Comparison of ENCODE assay signal across 25 cellular contexts in the genomic region with DNA sequence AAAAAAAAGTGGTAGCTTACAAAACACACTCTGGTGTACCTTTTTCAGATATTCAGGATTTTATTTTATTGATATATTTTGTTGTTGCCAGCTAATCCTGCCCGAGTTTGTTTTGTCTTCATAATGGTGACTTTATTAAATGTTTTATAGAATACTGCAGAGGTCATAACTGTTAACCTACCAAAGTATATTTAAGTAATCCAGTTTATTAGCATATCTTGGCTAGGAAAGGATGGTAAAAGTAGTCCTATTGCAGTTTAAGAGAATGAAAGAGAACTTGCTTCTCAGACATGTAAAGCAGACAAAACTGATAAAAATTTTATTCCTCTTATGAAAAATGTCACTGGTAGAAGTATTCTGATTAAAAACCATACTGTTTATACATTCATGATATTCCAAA.
"Had no signal": no experiment of that assay in that cellular context is flagged by ENCODE, and none has a peak within 500 bp of the region (broad histone marks: within the 10 kb centered on the region; RNA-seq: fewer than 3 reads in every experiment).

No MANE protein-coding gene starts in this region.

- H3K4me3 ChIP-seq: stomach, testis, thoracic aorta, thyroid gland, tibial artery, tibial nerve, transverse colon, upper lobe of left lung, upper lobe of right lung, uterus, vagina had no signal

- H3K4me1 ChIP-seq: stomach, testis, thyroid gland, tibial artery, tibial nerve, transverse colon, upper lobe of left lung, upper lobe of right lung, uterus, vagina had no signal

- ATAC-seq: stimulated activated effector memory CD8-positive, alpha-beta T cell treated with anti-CD3 and anti-CD28 coated beads, Interleukin-12 subunit alpha, Interleukin-12 subunit beta, amount 100 ng/mL, for 72 hours; stimulated activated memory B cell treated with anti-CD40 and anti-IgM and Interleukin-4, amounts not matched to agents 10 μg/mL and 1 μg/mL and 100 μg/mL, for 72 hours; stimulated activated naive B cell treated with anti-CD40 and anti-IgM and Interleukin-4, amounts not matched to agents 10 μg/mL and 1 μg/mL and 100 μg/mL, for 72 hours; stimulated activated naive CD8-positive, alpha-beta T cell treated with anti-CD3 and anti-CD28 coated beads, Interleukin-15, amount 100 ng/mL, for 72 hours; stimulated activated naive CD8-positive, alpha-beta T cell treated with anti-CD3 and anti-CD28 coated beads, Interleukin-15, Interleukin-2, amounts not matched to agents 100 U/mL and 50 U/mL, for 24 hours; upper lobe of right lung had no signal

- DNase-seq: stimulated activated CD4-positive, alpha-beta T cell treated with anti-CD3 and anti-CD28 coated beads, Interleukin-2, amount 100 ng/mL, for 48 hours; stimulated activated CD4-positive, alpha-beta T cell treated with anti-CD3 and anti-CD28 coated beads, Interleukin-4, amount 100 ng/mL, for 1 hour; stimulated activated CD4-positive, alpha-beta T cell treated with anti-CD3 and anti-CD28 coated beads, Interleukin-4, amount 100 ng/mL, for 24 hours; stimulated activated CD4-positive, alpha-beta T cell treated with anti-CD3 and anti-CD28 coated beads, Interleukin-4, amount 100 ng/mL, for 4 hours; stimulated activated CD8-positive, alpha-beta memory T cell treated with anti-CD3 and anti-CD28 coated beads, Interleukin-4, amount 100 ng/mL, for 48 hours; stimulated activated naive B cell treated with anti-CD40 and anti-IgM and Interleukin-4, amounts not matched to agents 10 μg/mL and 1 μg/mL and 100 μg/mL, for 72 hours; stimulated activated naive CD4-positive, alpha-beta T cell; stimulated activated naive CD4-positive, alpha-beta T cell treated with Interleukin-2 at 50 U/mL for 16 hours; stimulated activated naive CD8-positive, alpha-beta T cell treated with anti-CD3 and anti-CD28 coated beads, Interleukin-15, amount 100 ng/mL, for 72 hours; stimulated activated naive CD8-positive, alpha-beta T cell treated with anti-CD3 and anti-CD28 coated beads, Interleukin-15, Interleukin-2, amounts not matched to agents 100 U/mL and 50 U/mL, for 24 hours; stomach; substantia nigra; testis; thyroid gland; tibial artery; transverse colon; trophoblast cell; upper lobe of left lung; upper lobe of right lung; uterus had no signal

- H3K27me3 ChIP-seq: stomach, testis, thyroid gland, tibial artery, tibial nerve, transverse colon, upper lobe of left lung, upper lobe of right lung, uterus, vagina had no signal

- H3K9me3 ChIP-seq: testis, thoracic aorta, thyroid gland, tibial artery, transverse colon, upper lobe of left lung, upper lobe of right lung, uterus, vagina had no signal

- H3K36me3 ChIP-seq: stomach, thoracic aorta, thyroid gland, tibial artery, tibial nerve, transverse colon, upper lobe of left lung, upper lobe of right lung, uterus, vagina had no signal

- H3K27ac ChIP-seq: stomach, testis, thoracic aorta, thyroid gland, tibial artery, tibial nerve, transverse colon, upper lobe of left lung, upper lobe of right lung, uterus, vagina had no signal
